Comparison of ENCODE assay signal across 8 cellular contexts in the genomic region with DNA sequence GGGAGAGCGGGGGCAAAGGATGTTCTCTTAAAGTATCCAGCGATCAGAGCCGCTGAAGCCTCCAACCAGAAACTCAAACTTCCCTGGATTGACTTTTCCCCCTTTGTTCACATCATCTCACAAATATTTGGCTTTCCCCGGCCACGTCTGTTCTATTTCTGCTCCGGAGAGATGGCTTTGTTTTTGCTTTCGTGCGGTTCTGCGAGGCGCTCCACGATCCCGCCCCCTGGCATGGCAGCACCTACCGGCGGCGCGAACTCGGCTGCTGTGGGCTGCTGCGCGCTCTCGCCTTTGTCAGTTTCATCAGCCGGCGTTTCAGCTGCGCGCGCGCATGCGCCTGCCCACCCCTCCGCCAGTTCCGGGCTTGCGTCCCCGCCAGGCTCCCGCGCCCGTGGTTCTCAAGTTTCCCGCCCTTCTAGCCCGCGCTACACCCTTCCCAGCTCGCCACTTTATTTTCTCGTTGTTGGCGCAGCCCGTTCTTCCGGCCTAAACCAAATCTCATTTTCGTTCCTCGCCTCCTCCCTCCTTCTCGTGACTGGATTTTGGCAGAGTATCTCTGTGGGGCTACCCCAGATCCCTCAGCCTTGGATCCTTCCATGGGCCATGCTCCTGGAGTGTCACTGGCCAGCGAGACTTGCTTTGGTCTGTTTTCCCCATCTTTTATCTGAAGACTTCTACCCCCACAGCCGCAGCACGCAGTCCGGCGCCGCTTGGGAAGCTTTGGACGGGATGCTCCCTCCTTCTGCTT.
DNase-seq lines count a peak whose midpoint lies in the region; ATAC-seq and TF ChIP-seq lines count a peak whose summit lies in the region.

No MANE protein-coding gene starts in this region.

- H3K4me3 ChIP-seq in CD8-positive, alpha-beta T cell (ENCODE audit: low read depth, low read length), result peak overlapping the region; percentile 93
- peak overlapping the region; percentile 68 for H3K4me3 ChIP-seq in endocrine pancreas (ENCODE audit: control insufficient read depth, insufficient read depth, low read length)

- H3K27me3 ChIP-seq in CD8-positive, alpha-beta T cell (ENCODE audit: insufficient read depth, low read length), result no peaks in the 10 kb centered on the region
- no peaks in the 10 kb centered on the region for H3K27me3 ChIP-seq in endocrine pancreas (ENCODE audit: control insufficient read depth, insufficient read depth, low read length)

- POLR2A ChIA-PET in CD8-positive, alpha-beta T cell (lab: Charles Lee), result interaction anchor here (1.1 to 1.9 kb wide), 5 partner anchors 17 to 372 kb away, joined by 4 to 14 read pairs (median 5); a partner anchor contains a TSS

- peak; percentile 66 to 93 (median 84) for DNase-seq in CD8-positive, alpha-beta T cell
- DNase-seq in NCI-H82 treated with DMSO at 0.1 percent for 48 hours (lab: John Stamatoyannopoulos, UW; ENCODE audit: unreplicated experiment) (peak; percentile 20), mesothelial cell of epicardium (ENCODE audit: low spot score in 2 of 2, unreplicated experiment in 2 of 2) (peak; percentile 78 to 87)
- peak; percentile 57 to 82 (median 67) for DNase-seq in activated CD8-positive, alpha-beta memory T cell treated with anti-CD3 and anti-CD28 coated beads for 48 hours (ENCODE audit: low read depth in 2 of 3, low spot score in 2 of 3)
- DNase-seq in stimulated activated CD8-positive, alpha-beta memory T cell treated with anti-CD3 and anti-CD28 coated beads, Interleukin-15, amount 100 ng/mL, for 4 hours (ENCODE audit: low read depth in 2 of 2), result peak; percentile 78

- CTCF ChIA-PET in CD8-positive, alpha-beta T cell (lab: Charles Lee), result interaction anchor here (0.9 to 1.7 kb wide), 3 partner anchors 22 to 183 kb away, joined by 3 to 5 read pairs (median 3); no protein-coding TSS in a partner anchor

- intact Hi-C loops in CD8-positive, alpha-beta T cell (cut with DNase I, micrococcal nuclease), result loop anchor here (1.0 to 5.0 kb wide), 11 partner anchors 36 to 1181 kb away; a partner anchor contains a TSS

- peak; percentile 92 for ATAC-seq in CD8-positive, alpha-beta T cell
- peak; percentile 97 for ATAC-seq in GM19397 (IDR thresholded peaks at IDR 0.05; ENCODE audit: unreplicated experiment)
- ATAC-seq in HG03565 (IDR thresholded peaks at IDR 0.05; ENCODE audit: unreplicated experiment), result peak; percentile 83

- H3K27ac Mint-ChIP-seq in CD8-positive, alpha-beta T cell, result peak overlapping the region; percentile 94
- peak overlapping the region; percentile 96 for H3K27ac Mint-ChIP-seq in mesothelial cell of epicardium

- peak overlapping the region; percentile 96 for H3K9ac ChIP-seq in endocrine pancreas (ENCODE audit: control insufficient read depth, insufficient read depth, low read length)

- peak overlapping the region; percentile 73 for H3K27ac ChIP-seq in CD8-positive, alpha-beta T cell (ENCODE audit: low read depth, low read length)

- H3K4me1 Mint-ChIP-seq in CD8-positive, alpha-beta T cell (ENCODE audit: low read depth), result peaks cover 17% of the 10 kb centered on the region
- peaks cover 18% of the 10 kb centered on the region for H3K4me1 Mint-ChIP-seq in mesothelial cell of epicardium

- peaks cover 8% of the 10 kb centered on the region for H3K36me3 Mint-ChIP-seq in CD8-positive, alpha-beta T cell
- H3K36me3 Mint-ChIP-seq in mesothelial cell of epicardium, result no peaks in the 10 kb centered on the region

- peaks cover 9% of the 10 kb centered on the region for H3K4me1 ChIP-seq in CD8-positive, alpha-beta T cell (ENCODE audit: insufficient read depth, low read length)
- no peaks in the 10 kb centered on the region for H3K4me1 ChIP-seq in endocrine pancreas (ENCODE audit: control insufficient read depth, insufficient read depth, low read length)

- H3K9me3 ChIP-seq in CD8-positive, alpha-beta T cell (ENCODE audit: low read length), result no peaks in the 10 kb centered on the region
- H3K9me3 ChIP-seq in endocrine pancreas (ENCODE audit: control insufficient read depth, low read length), result no peaks in the 10 kb centered on the region

- H3K27me3 Mint-ChIP-seq in CD8-positive, alpha-beta T cell (ENCODE audit: low read depth), result no peaks in the 10 kb centered on the region
- peaks cover 10% of the 10 kb centered on the region for H3K27me3 Mint-ChIP-seq in mesothelial cell of epicardium (ENCODE audit: low read depth)

- peak overlapping the region; percentile 94 for H3K4me3 Mint-ChIP-seq in CD8-positive, alpha-beta T cell
- H3K4me3 Mint-ChIP-seq in mesothelial cell of epicardium, result peak overlapping the region; percentile 87

- H3K9me3 Mint-ChIP-seq in CD8-positive, alpha-beta T cell, result no peaks in the 10 kb centered on the region
- H3K9me3 Mint-ChIP-seq in mesothelial cell of epicardium, result no peaks in the 10 kb centered on the region

- TF ChIP-seq CTCF in CD8-positive, alpha-beta T cell (IDR thresholded peaks at IDR 0.05), result no peak
- no peak for TF ChIP-seq CTCF in mesothelial cell of epicardium (IDR thresholded peaks at IDR 0.05; ENCODE audit: unreplicated experiment)

- no peaks in the 10 kb centered on the region for H3K36me3 ChIP-seq in CD8-positive, alpha-beta T cell (ENCODE audit: insufficient read depth, low read length)
- no peaks in the 10 kb centered on the region for H3K36me3 ChIP-seq in endocrine pancreas (ENCODE audit: control insufficient read depth, insufficient read depth, low read length)

Comparison
In these comparisons a context has a peak if more than half of its experiments do, and no peak if none do; other contexts are left out.
1. Peak in every context shown above with its lines: DNase-seq, ATAC-seq, H3K4me3 ChIP-seq and H3K27ac ChIP-seq.
2. DNase-seq: peak in every context shown above with its lines; median percentile 84 in CD8-positive, alpha-beta T cell; 82 in mesothelial cell of epicardium; 78 in stimulated activated CD8-positive, alpha-beta memory T cell treated with anti-CD3 and anti-CD28 coated beads, Interleukin-15, amount 100 ng/mL, for 4 hours; 67 in activated CD8-positive, alpha-beta memory T cell treated with anti-CD3 and anti-CD28 coated beads for 48 hours; 20 in NCI-H82 treated with DMSO at 0.1 percent for 48 hours.